12 cellular contexts compared by ENCODE assay signal in the genomic region with DNA sequence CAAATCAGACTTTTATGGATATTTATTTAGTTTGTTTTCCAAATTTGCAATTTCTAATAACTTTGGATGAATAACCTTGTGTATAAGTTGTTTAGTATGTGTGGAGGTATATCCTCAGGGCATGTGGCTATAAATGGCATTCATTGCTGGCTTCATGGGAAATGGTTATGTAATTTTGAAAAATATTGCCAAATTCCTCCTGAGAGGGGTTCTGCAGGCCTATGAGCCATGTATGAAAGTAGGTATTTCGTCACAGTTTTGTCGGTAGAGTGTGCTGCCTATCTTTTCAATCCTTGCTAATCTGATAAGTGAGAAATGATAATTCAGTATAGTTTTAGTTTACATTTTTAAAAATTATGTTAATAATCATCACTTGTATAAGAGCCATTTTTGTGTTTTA.
"Had no signal": no experiment of that assay in that cellular context is flagged by ENCODE, and none has a peak within 500 bp of the region (broad histone marks: within the 10 kb centered on the region; RNA-seq: fewer than 3 reads in every experiment).

No MANE protein-coding gene starts in this region.

- H3K4me3 ChIP-seq: esophagus squamous epithelium, heart right ventricle, left ventricle myocardium inferior, ovary, suprapubic skin, upper lobe of right lung had no signal

- H3K27ac ChIP-seq: brain microvascular endothelial cell, esophagus squamous epithelium, heart right ventricle, left ventricle myocardium inferior, ovary, suprapubic skin, upper lobe of right lung had no signal

- DNase-seq: activated B cell treated with CpG ODN at 0.5 μM for 24 hours; activated CD4-positive, alpha-beta T cell treated with anti-CD3 and anti-CD28 coated beads, Interleukin-2, amount 50 U/mL, for 1 hour; brain microvascular endothelial cell; esophagus squamous epithelium; heart right ventricle; left ventricle myocardium inferior; ovary; stimulated activated CD4-positive, alpha-beta T cell treated with anti-CD3 and anti-CD28 coated beads, Interleukin-4, amount 100 ng/mL, for 1 hour; stimulated activated CD8-positive, alpha-beta memory T cell treated with anti-CD3 and anti-CD28 coated beads, Interleukin-4, amount 100 ng/mL, for 48 hours; stimulated activated naive CD8-positive, alpha-beta T cell treated with anti-CD3 and anti-CD28 coated beads, Interleukin-15, Interleukin-2, amounts not matched to agents 100 U/mL and 50 U/mL, for 24 hours; upper lobe of right lung had no signal

- H3K36me3 ChIP-seq: brain microvascular endothelial cell, esophagus squamous epithelium, heart right ventricle, left ventricle myocardium inferior, ovary, suprapubic skin, upper lobe of right lung had no signal

- H3K27me3 ChIP-seq: brain microvascular endothelial cell, esophagus squamous epithelium, heart right ventricle, ovary, suprapubic skin, upper lobe of right lung had no signal

- H3K9me3 ChIP-seq: esophagus squamous epithelium, ovary, suprapubic skin, upper lobe of right lung had no signal

- ATAC-seq: heart right ventricle; stimulated activated naive CD8-positive, alpha-beta T cell treated with anti-CD3 and anti-CD28 coated beads, Interleukin-15, Interleukin-2, amounts not matched to agents 100 U/mL and 50 U/mL, for 24 hours; upper lobe of right lung had no signal

- H3K4me1 ChIP-seq: esophagus squamous epithelium, heart right ventricle, left ventricle myocardium inferior, suprapubic skin, upper lobe of right lung had no signal
